In genomic region chr1:172449585-172450523, GRCh38 we compare ENCODE assay signal across 8 cellular contexts. TPM values are rescaled to one million over a fixed set of nuclear protein-coding genes. Genes with fewer than 3 reads are reported as not detected.
DNase-seq lines count a peak whose midpoint lies in the region; ATAC-seq lines count a peak whose summit lies in the region.

No MANE protein-coding gene starts in this region.

- no peak overlapping the region for H3K9ac ChIP-seq in neuronal stem cell (ENCODE audit: low read depth, low read length, poor library complexity)

- no peak overlapping the region for H2BK15ac ChIP-seq in neuronal stem cell (ENCODE audit: low read length)

- no peaks in the 10 kb centered on the region for H3K9me3 ChIP-seq in neuronal stem cell (replicated peaks in 1 of 2; ENCODE audit: control insufficient read depth in 2 of 2, insufficient read depth in 1 of 2, low read depth in 1 of 2, low read length in 2 of 2)

- no peak overlapping the region for H4K91ac ChIP-seq in neuronal stem cell (ENCODE audit: low read depth, low read length, poor library complexity)

- H3K14ac ChIP-seq in neuronal stem cell (ENCODE audit: low read length): no peak overlapping the region

- no peaks in the 10 kb centered on the region for H3K79me1 ChIP-seq in neuronal stem cell (ENCODE audit: low read depth, low read length)

- H2AFZ ChIP-seq in neuronal stem cell (ENCODE audit: low read length): peak overlapping the region; percentile 83

- no peak overlapping the region for H3K4ac ChIP-seq in neuronal stem cell (ENCODE audit: low read length)

- no peak overlapping the region for H2BK12ac ChIP-seq in neuronal stem cell (ENCODE audit: low read length)

- in situ Hi-C loops in Caki2 (cut with HindIII; ENCODE audit: low pct_unique_long_range_greater_than_20kb, low sequenced_read_pairs): no loop called here

- no peak overlapping the region for H2BK5ac ChIP-seq in neuronal stem cell (ENCODE audit: low read length)

- no peak overlapping the region for H3K23ac ChIP-seq in neuronal stem cell (ENCODE audit: low read depth, low read length, poor library complexity)

- H3K4me3 ChIP-seq in neuronal stem cell (ENCODE audit: low read length in 2 of 2): no peak overlapping the region

- H2AK5ac ChIP-seq in neuronal stem cell (ENCODE audit: low read depth, low read length): no peak overlapping the region

- peaks cover 0 to 4% (median 0%) of the 10 kb centered on the region in 3 experiments for H3K27me3 ChIP-seq in neuronal stem cell (ENCODE audit: control insufficient read depth in 3 of 3, insufficient read depth in 3 of 3, low read depth in 1 of 3, low read length in 3 of 3)

- no peaks in the 10 kb centered on the region for H3K36me3 ChIP-seq in neuronal stem cell (replicated peaks in 1 of 2; ENCODE audit: control insufficient read depth in 2 of 2, insufficient read depth in 2 of 2, low read length in 2 of 2)

- H2BK120ac ChIP-seq in neuronal stem cell (ENCODE audit: low read depth, low read length): no peak overlapping the region

- H3K18ac ChIP-seq in neuronal stem cell (ENCODE audit: low read length): peak overlapping the region; percentile 13

- H4K8ac ChIP-seq in neuronal stem cell (ENCODE audit: low read depth, low read length): no peak overlapping the region

- peak overlapping the region; percentile 60 for H3K27ac ChIP-seq in neuronal stem cell (replicated peaks; ENCODE audit: low read length)

- ATAC-seq in GM19023 (IDR thresholded peaks at IDR 0.05; ENCODE audit: unreplicated experiment): peak; percentile 94
- peak; percentile 97 for ATAC-seq in HG03139 (IDR thresholded peaks at IDR 0.05; ENCODE audit: unreplicated experiment)

- peak; percentile 83 for DNase-seq in Caki2 (ENCODE audit: low read depth)
- DNase-seq in NCI-H82 treated with DMSO at 0.1 percent for 48 hours (lab: John Stamatoyannopoulos, UW; ENCODE audit: unreplicated experiment): peak; percentile 13
- DNase-seq in activated T-cell treated with anti-CD3 and anti-CD28 coated beads, Interleukin-2, amount 50 U/mL, for 48 hours: peak; percentile 47 to 57
- DNase-seq in germinal center (ENCODE audit: low spot score): peak; percentile 55
- peak; percentile 54 for DNase-seq in neuronal stem cell (ENCODE audit: low spot score)
- no peak for DNase-seq in occipital lobe (lab: John Stamatoyannopoulos, UW)

- no peak overlapping the region for H3K4me2 ChIP-seq in neuronal stem cell (ENCODE audit: insufficient read depth, low read length, poor library complexity, severe bottlenecking)

- H3K4me1 ChIP-seq in neuronal stem cell (ENCODE audit: control insufficient read depth in 2 of 2, insufficient read depth in 1 of 2, low read depth in 1 of 2, low read length in 2 of 2): peaks cover 10 to 17% of the 10 kb centered on the region in 2 donors

- WGBS in neuronal stem cell (ENCODE audit: extremely low coverage in 2 of 2, insufficient read length in 2 of 2, insufficient replicate concordance in 1 of 2), 2 donors: no CpG with 5 or more reads among the region's 18 CpGs

RNA-seq across cellular contexts. Expression of gene PIGC, which starts 6.0 kb away (rescaled TPM):
- 27.1 and 33.3 TPM in 2 replicates for total RNA-seq in Caki2 (2014; rRNA removed; shearing (Covaris generic); ENCODE audit: low replicate concordance)
- polyA plus RNA-seq in neuronal stem cell (2013, experiment 1 of 2): 24.2 TPM
- 23.2 TPM for polyA plus RNA-seq in neuronal stem cell (2013, experiment 2 of 2)
- 30.7 TPM for total RNA-seq in occipital lobe

RNA-seq across cellular contexts. Expression of gene C1orf105, which starts 29.4 kb away (rescaled TPM):
- not detected in 2 replicates for total RNA-seq in Caki2 (2014; rRNA removed; shearing (Covaris generic); ENCODE audit: low replicate concordance)
- 0.32 TPM for polyA plus RNA-seq in neuronal stem cell (2013, experiment 1 of 2)
- polyA plus RNA-seq in neuronal stem cell (2013, experiment 2 of 2): 0.43 TPM
- total RNA-seq in occipital lobe: not detected
